ENCODE assay signal across 1 cellular context in genomic region chr17:65536573-65537342, GRCh38.
TF ChIP-seq lines count a peak whose summit lies in the region.

No MANE protein-coding gene starts in this region.

TF ChIP-seq in HepG2, 621 proteins besides CTCF, POLR2A, EP300 and RAD21 (continued from another document):
- TF ChIP-seq ZNF687 (CRISPR knock-in tag; IDR thresholded peaks at IDR 0.05): no peak
- peak; percentile 83 for TF ChIP-seq ZBTB33 (CRISPR knock-in tag; IDR thresholded peaks at IDR 0.05)
- TF ChIP-seq ZFP1 (CRISPR knock-in tag; IDR thresholded peaks at IDR 0.05): no peak
